In genomic region chr3:122513386-122514122, GRCh38 we compare ENCODE assay signal across 8 cellular contexts. TPM values are rescaled to one million over a fixed set of nuclear protein-coding genes. Genes with fewer than 3 reads are reported as not detected.
A peak's percentile ranks its signal among the peaks of the same experiment; 100 is the strongest.
DNase-seq lines count a peak whose midpoint lies in the region; ATAC-seq, FAIRE-seq and TF ChIP-seq lines count a peak whose summit lies in the region.

No MANE protein-coding gene starts in this region.

- no peak for TF ChIP-seq POLR2A in K562 (conservative IDR thresholded peaks at IDR 0.05)

- H2BK15ac ChIP-seq in mesenchymal stem cell (ENCODE audit: low read depth, poor library complexity, severe bottlenecking) = no peak overlapping the region

- peak; percentile 21 for DNase-seq in AG10803 (ENCODE audit: low read depth)
- DNase-seq in HFFc6 = no peak
- peak in 1 of 4 experiments; percentile 14 for DNase-seq in K562 (ENCODE audit: extremely low read depth in 1 of 4, low spot score in 3 of 4)
- DNase-seq in mesenchymal stem cell = no peak
- no peak for DNase-seq in NCI-H1105 (lab: John Stamatoyannopoulos, UW)
- no peak for DNase-seq in mesenteric fat pad (ENCODE audit: low spot score)

- H3K27me3 ChIP-seq in K562 (ENCODE audit: control insufficient read depth in 2 of 2, insufficient read depth in 2 of 2, low read length in 2 of 2) = no peaks in the 10 kb centered on the region
- H3K27me3 ChIP-seq in mesenchymal stem cell (ENCODE audit: control insufficient read depth in 1 of 2, insufficient read depth in 1 of 2, low read length in 2 of 2) = no peaks in the 10 kb centered on the region

- peaks cover 15% of the 10 kb centered on the region; the same call in 1 of the 2 replicates for H3K36me3 Mint-ChIP-seq in HFFc6 (ENCODE audit: low read depth)

- peak overlapping the region; percentile 90 for H3K4me3 Mint-ChIP-seq in HFFc6

- H2BK12ac ChIP-seq in mesenchymal stem cell (ENCODE audit: low read length in 2 of 2) = no peak overlapping the region

- no peak for ATAC-seq in K562
- no peak for ATAC-seq in GM18858 (IDR thresholded peaks at IDR 0.05; ENCODE audit: unreplicated experiment)
- no peak for ATAC-seq in HG03175 (IDR thresholded peaks at IDR 0.05; ENCODE audit: unreplicated experiment)

- no peak overlapping the region for H2AK5ac ChIP-seq in mesenchymal stem cell (ENCODE audit: low read length, severe bottlenecking)

- intact Hi-C loops in K562 (cut with micrococcal nuclease) = no loop called here

- peaks cover 9% of the 10 kb centered on the region; the same call in 1 of the 2 replicates for H4K20me1 ChIP-seq in K562 (replicated peaks; ENCODE audit: control insufficient read depth, insufficient read depth, low read length)

- H3K27ac ChIP-seq in K562 (ENCODE audit: extremely low read depth, low read depth, low read length) (peak overlapping the region; percentile 96; the same call in 2 of the 3 replicates), mesenchymal stem cell (ENCODE audit: low read length, poor library complexity, severe bottlenecking) (peak overlapping the region; percentile 67)

- H4K91ac ChIP-seq in mesenchymal stem cell (ENCODE audit: low read length) = no peak overlapping the region

- TSS peak; percentile 57 for BruUV-seq in K562 (replicated peaks; lab: Mats Ljungman, UMichigan)

- H3K4me2 ChIP-seq in K562 (ENCODE audit: insufficient read depth, low read length) (peak overlapping the region; percentile 74), mesenchymal stem cell (ENCODE audit: low read length, poor library complexity, severe bottlenecking) (peak overlapping the region; percentile 71)

- POLR2A ChIA-PET in K562 (lab: Yijun Ruan, JAX) = interaction anchor here (0.9 to 1.4 kb wide), 2 partner anchors 10 to 11 kb away, joined by 3 read pairs; no protein-coding TSS in a partner anchor

- no peaks in the 10 kb centered on the region for H3K27me3 Mint-ChIP-seq in HFFc6 (ENCODE audit: insufficient read depth)

- H3K9ac ChIP-seq in K562 (ENCODE audit: insufficient read depth in 1 of 2, low read depth in 2 of 2, low read length in 2 of 2) = peak overlapping the region; percentile 86 to 94
- peak overlapping the region; percentile 95 for H3K9ac ChIP-seq in mesenchymal stem cell (ENCODE audit: low read length)

- no peak for TF ChIP-seq EP300 in K562 (IDR thresholded peaks at IDR 0.05; ENCODE audit: low read length)

- no peak for TF ChIP-seq RAD21 in K562 (CRISPR knock-in tag; conservative IDR thresholded peaks at IDR 0.05 in 1 of 2, IDR thresholded peaks at IDR 0.05 in 1 of 2)

- TF ChIP-seq CTCF in AG10803 (conservative IDR thresholded peaks at IDR 0.05; ENCODE audit: low read length) = no peak
- TF ChIP-seq CTCF in HFFc6 (IDR thresholded peaks at IDR 0.05) = no peak
- TF ChIP-seq CTCF in K562 (IDR thresholded peaks at IDR 0.05 in 2 of 3, conservative IDR thresholded peaks at IDR 0.05 in 1 of 3; ENCODE audit: insufficient read depth in 2 of 3, low read depth in 1 of 3, low read length in 3 of 3) = no peak

- H2BK120ac ChIP-seq in mesenchymal stem cell (ENCODE audit: low read depth, low read length) = no peak overlapping the region

- H3K23ac ChIP-seq in mesenchymal stem cell (ENCODE audit: low read length in 2 of 2) = no peak overlapping the region

- no peaks in the 10 kb centered on the region for H3K9me1 ChIP-seq in K562 (ENCODE audit: control insufficient read depth, insufficient read depth, low read length)

- peak overlapping the region; percentile 73 for H3K4me3 ChIP-seq in AG10803 (ENCODE audit: low read length)
- peak overlapping the region; percentile 75 for H3K4me3 ChIP-seq in K562
- H3K4me3 ChIP-seq in mesenchymal stem cell (ENCODE audit: insufficient read depth in 1 of 2, low read depth in 1 of 2, low read length in 2 of 2) = peak overlapping the region; percentile 91 to 95

- WGBS in K562 (ENCODE audit: insufficient coverage, low coverage, missing lambda C conversion rate) = 5% methylated on average over 18 of the region's 19 CpGs
- WGBS in mesenchymal stem cell = 11% methylated on average over 17 of the region's 19 CpGs

- CTCF ChIA-PET in K562 (lab: Yijun Ruan, JAX; ENCODE audit: low intra/inter-chr PET ratio) = no interaction called here

- no peak overlapping the region for H3K4ac ChIP-seq in mesenchymal stem cell (ENCODE audit: low read depth in 1 of 2, low read length in 2 of 2)

- H3K9me3 ChIP-seq in K562 (replicated peaks; ENCODE audit: control insufficient read depth, insufficient read depth, low read depth, low read length) (no peaks in the 10 kb centered on the region), mesenchymal stem cell (ENCODE audit: control insufficient read depth, low read length) (no peaks in the 10 kb centered on the region)

- H3K14ac ChIP-seq in mesenchymal stem cell (ENCODE audit: low read length in 2 of 2) = no peak overlapping the region

- H3K18ac ChIP-seq in mesenchymal stem cell (ENCODE audit: low read depth in 1 of 2, low read length in 2 of 2) = peak overlapping the region in 1 of 2 experiments; percentile 89

- H3K36me3 ChIP-seq in K562 (ENCODE audit: control insufficient read depth, insufficient read depth, low read length) (no peaks in the 10 kb centered on the region), mesenchymal stem cell (ENCODE audit: control insufficient read depth in 1 of 2, insufficient read depth in 2 of 2, low read depth in 1 of 2, low read length in 2 of 2) (no peaks in the 10 kb centered on the region)

- in situ Hi-C loops in K562 (cut with MboI) = no loop called here

- H2BK5ac ChIP-seq in mesenchymal stem cell (ENCODE audit: low read depth, low read length, poor library complexity, severe bottlenecking) = no peak overlapping the region

- peaks cover 53% of the 10 kb centered on the region for H3K4me1 Mint-ChIP-seq in HFFc6 (ENCODE audit: low read depth)

- peak overlapping the region; percentile 85 for H3K27ac Mint-ChIP-seq in HFFc6

- H2AFZ ChIP-seq in K562 (ENCODE audit: low read depth, low read length) (no peak overlapping the region), mesenchymal stem cell (ENCODE audit: low read depth, low read length) (no peak overlapping the region)

- no peak overlapping the region for H4K8ac ChIP-seq in mesenchymal stem cell (ENCODE audit: low read length)

- peaks cover 60% of the 10 kb centered on the region for H3K79me2 ChIP-seq in K562 (ENCODE audit: control insufficient read depth, insufficient read depth, low read length)

- H3K9me3 Mint-ChIP-seq in HFFc6 = no peaks in the 10 kb centered on the region

- no peaks in the 10 kb centered on the region for H3K79me1 ChIP-seq in mesenchymal stem cell (replicated peaks; ENCODE audit: low read length, poor library complexity, severe bottlenecking)

- H3K4me1 ChIP-seq in K562 (replicated peaks in 1 of 2; ENCODE audit: control insufficient read depth in 2 of 2, insufficient read depth in 2 of 2, low read length in 2 of 2) (peaks cover 12% of the 10 kb centered on the region in 2 experiments; a peak in 4 of 5 replicates), mesenchymal stem cell (ENCODE audit: control insufficient read depth, insufficient read depth, low read depth, low read length) (peaks cover 4% of the 10 kb centered on the region)

- FAIRE-seq in K562 (lab: Jason Lieb, UNC) = peak; percentile 19

RNA-seq across cellular contexts. Expression of gene KPNA1, which starts 1.2 kb away (rescaled TPM):
- 100 to 1,000 TPM in 3 of 6 experiments, 10 to 100 TPM in 3; 93.5 to 105 (median 98.1) TPM for total RNA-seq in HFFc6 (2021; fragmentation: NEBNext Ultra II Directional; extraction: Animal tissue kit (Norgen Biotek cat#: 25700))
- total RNA-seq in K562 (2011; cell fraction: chromatin; rRNA removed; ENCODE audit: low replicate concordance) = 28.4 and 78.0 TPM in 2 replicates
- 11.2 and 15.4 TPM in 2 replicates for total RNA-seq in K562 (2011; cell fraction: nucleolus; rRNA removed)
- 30.3 and 42.8 TPM in 2 replicates for total RNA-seq in K562 (2011; cell fraction: nucleoplasm; rRNA removed)
- total RNA-seq in K562 (2014; rRNA removed) = 21.9 and 27.5 TPM in 2 replicates
- 40.9 and 47.3 TPM in 2 replicates for total RNA-seq in K562 (2014; rRNA removed; fragmentation: Illumina TruSeq; extraction: Trizol)
- total RNA-seq in K562 (2015; rRNA removed; fragmentation: Illumina TruSeq; extraction: Trizol) = 26.7 and 33.5 TPM in 2 replicates
- 51.4 and 53.8 TPM in 2 replicates for total RNA-seq in K562 (2021)
- polyA plus RNA-seq in K562 (2011; rRNA removed) = 33.1 and 44.1 TPM in 2 replicates
- 25.6 and 28.2 TPM in 2 replicates for polyA plus RNA-seq in K562 (2011; cell fraction: cytosol; rRNA removed)
- polyA plus RNA-seq in K562 (2011; cell fraction: nucleus; rRNA removed) = 22.8 and 23.0 TPM in 2 replicates
- 18.4 and 26.6 TPM in 2 replicates for polyA plus RNA-seq in K562 (2012)
- polyA plus RNA-seq in K562 (2014; fragmentation: Illumina TruSeq; extraction: Trizol) = 47.0 and 51.9 TPM in 2 replicates
- 10 to 100 TPM in 1 of 2 experiments, 1 to 10 TPM in 1; 9.3 to 11.7 TPM for polyA plus RNA-seq in K562 (2014; fragmentation: Nextera tagmentation; extraction: Ambion mirVana)
- 23.9 and 24.3 TPM in 2 replicates for polyA plus RNA-seq in K562 (2014; rRNA removed)
- polyA minus RNA-seq in K562 (2011; rRNA and poly(A)+ RNA removed) = 52.4 and 53.3 TPM in 2 replicates
- polyA minus RNA-seq in K562 (2011; cell fraction: cytosol; rRNA and poly(A)+ RNA removed) = 27.5 and 27.6 TPM in 2 replicates
- 11.0 and 20.5 TPM in 2 replicates for polyA minus RNA-seq in K562 (2011; cell fraction: nucleus; rRNA and poly(A)+ RNA removed)
- polyA plus RNA-seq in mesenchymal stem cell (2013, experiment 1 of 2) = 43.4 TPM
- 46.6 TPM for polyA plus RNA-seq in mesenchymal stem cell (2013, experiment 2 of 2)
- total RNA-seq in mesenteric fat pad = 107 TPM

RNA-seq across cellular contexts. Expression of gene PARP9, which starts 50.5 kb away (rescaled TPM):
- 10 to 100 TPM in 3 of 6 experiments, 1 to 10 TPM in 3; 5.2 to 11.0 (median 9.7) TPM for total RNA-seq in HFFc6 (2021; fragmentation: NEBNext Ultra II Directional; extraction: Animal tissue kit (Norgen Biotek cat#: 25700))
- 2.4 and 4.9 TPM in 2 replicates for total RNA-seq in K562 (2011; cell fraction: chromatin; rRNA removed; ENCODE audit: low replicate concordance)
- total RNA-seq in K562 (2011; cell fraction: nucleolus; rRNA removed) = 1.1 and 1.2 TPM in 2 replicates
- 1.7 and 3.3 TPM in 2 replicates for total RNA-seq in K562 (2011; cell fraction: nucleoplasm; rRNA removed)
- total RNA-seq in K562 (2014; rRNA removed) (2.7 and 2.8 TPM in 2 replicates), K562 (2014; rRNA removed; fragmentation: Illumina TruSeq; extraction: Trizol) (3.1 and 3.9 TPM in 2 replicates), K562 (2015; rRNA removed; fragmentation: Illumina TruSeq; extraction: Trizol) (3.8 TPM in 2 replicates), K562 (2021) (3.1 and 3.4 TPM in 2 replicates), mesenteric fat pad (39.6 TPM)
- polyA plus RNA-seq in K562 (2011; rRNA removed) (1.5 and 3.9 TPM in 2 replicates), K562 (2014; fragmentation: Illumina TruSeq; extraction: Trizol) (4.4 and 4.8 TPM in 2 replicates), K562 (2014; fragmentation: Nextera tagmentation; extraction: Ambion mirVana) (1 to 10 TPM; 2.1 to 3.2 TPM), K562 (2014; rRNA removed) (3.5 and 3.8 TPM in 2 replicates)
- 1.2 and 1.8 TPM in 2 replicates for polyA plus RNA-seq in K562 (2011; cell fraction: cytosol; rRNA removed)
- polyA plus RNA-seq in K562 (2011; cell fraction: nucleus; rRNA removed) = 1.4 and 2.3 TPM in 2 replicates
- 2.9 and 4.9 TPM in 2 replicates for polyA plus RNA-seq in K562 (2012)
- polyA minus RNA-seq in K562 (2011; rRNA and poly(A)+ RNA removed) = 1.5 and 2.4 TPM in 2 replicates
- 0.46 and 0.76 TPM in 2 replicates for polyA minus RNA-seq in K562 (2011; cell fraction: cytosol; rRNA and poly(A)+ RNA removed)
- polyA minus RNA-seq in K562 (2011; cell fraction: nucleus; rRNA and poly(A)+ RNA removed) = 0.44 and 0.54 TPM in 2 replicates
- polyA plus RNA-seq in mesenchymal stem cell (2013, experiment 1 of 2) = 16.3 TPM
- 16.5 TPM for polyA plus RNA-seq in mesenchymal stem cell (2013, experiment 2 of 2)

RNA-seq across cellular contexts. Expression of gene DTX3L, which starts 50.6 kb away (rescaled TPM):
- 10 to 100 TPM in 5 of 6 experiments, 1 to 10 TPM in 1; 6.2 to 16.7 (median 15.6) TPM for total RNA-seq in HFFc6 (2021; fragmentation: NEBNext Ultra II Directional; extraction: Animal tissue kit (Norgen Biotek cat#: 25700))
- 1.5 and 5.0 TPM in 2 replicates for total RNA-seq in K562 (2011; cell fraction: chromatin; rRNA removed; ENCODE audit: low replicate concordance)
- 1.2 TPM in 2 replicates for total RNA-seq in K562 (2011; cell fraction: nucleolus; rRNA removed)
- 2.9 and 4.2 TPM in 2 replicates for total RNA-seq in K562 (2011; cell fraction: nucleoplasm; rRNA removed)
- total RNA-seq in K562 (2014; rRNA removed) = 3.0 and 4.1 TPM in 2 replicates
- total RNA-seq in K562 (2014; rRNA removed; fragmentation: Illumina TruSeq; extraction: Trizol) = 6.0 and 7.0 TPM in 2 replicates
- 6.0 and 6.5 TPM in 2 replicates for total RNA-seq in K562 (2015; rRNA removed; fragmentation: Illumina TruSeq; extraction: Trizol)
- total RNA-seq in K562 (2021) = 6.2 and 6.6 TPM in 2 replicates
- 1.0 and 2.3 TPM in 2 replicates for polyA plus RNA-seq in K562 (2011; rRNA removed)
- 0.97 and 1.0 TPM in 2 replicates for polyA plus RNA-seq in K562 (2011; cell fraction: cytosol; rRNA removed)
- polyA plus RNA-seq in K562 (2011; cell fraction: nucleus; rRNA removed) = 0.59 and 0.94 TPM in 2 replicates
- 3.8 and 6.1 TPM in 2 replicates for polyA plus RNA-seq in K562 (2012)
- 4.9 and 6.0 TPM in 2 replicates for polyA plus RNA-seq in K562 (2014; fragmentation: Illumina TruSeq; extraction: Trizol)
- polyA plus RNA-seq in K562 (2014; fragmentation: Nextera tagmentation; extraction: Ambion mirVana) = 1 to 10 TPM; 2.3 to 2.5 TPM
- 3.0 and 3.4 TPM in 2 replicates for polyA plus RNA-seq in K562 (2014; rRNA removed)
- polyA minus RNA-seq in K562 (2011; rRNA and poly(A)+ RNA removed) = 2.0 and 2.8 TPM in 2 replicates
- polyA minus RNA-seq in K562 (2011; cell fraction: cytosol; rRNA and poly(A)+ RNA removed) = 1.9 and 2.5 TPM in 2 replicates
- 0.54 and 0.56 TPM in 2 replicates for polyA minus RNA-seq in K562 (2011; cell fraction: nucleus; rRNA and poly(A)+ RNA removed)
- 17.9 TPM for polyA plus RNA-seq in mesenchymal stem cell (2013, experiment 1 of 2)
- polyA plus RNA-seq in mesenchymal stem cell (2013, experiment 2 of 2) = 17.5 TPM
- total RNA-seq in mesenteric fat pad = 41.6 TPM
